In the genomic region with DNA sequence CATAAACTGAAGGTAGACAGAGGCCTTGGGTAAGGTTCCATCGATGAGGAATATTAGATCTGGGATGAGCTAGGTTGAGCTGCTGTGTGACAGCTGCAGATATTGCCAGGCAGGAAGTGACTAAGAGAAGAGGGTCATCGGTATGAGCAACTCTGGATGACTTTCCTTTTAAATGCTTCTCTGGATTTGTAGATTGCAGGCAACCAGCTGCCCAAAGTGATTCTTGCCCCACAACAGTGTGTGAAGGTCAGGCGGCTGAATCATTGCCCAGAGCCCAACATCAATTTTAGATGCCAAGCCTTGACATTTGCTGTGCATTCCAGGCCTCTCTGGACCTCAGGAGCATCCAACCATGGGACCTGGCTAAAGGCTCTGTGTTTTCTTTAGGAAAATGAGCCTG, we compare ENCODE assay signal across 12 cellular contexts.
A peak's percentile ranks its signal among the peaks of the same experiment; 100 is the strongest.
DNase-seq lines count a peak whose midpoint lies in the region; ATAC-seq, FAIRE-seq and TF ChIP-seq lines count a peak whose summit lies in the region.
"Had no signal": no experiment of that assay in that cellular context is flagged by ENCODE, and none has a peak within 500 bp of the region (broad histone marks: within the 10 kb centered on the region; RNA-seq: fewer than 3 reads in every experiment).

No MANE protein-coding gene starts in this region.

- no peak overlapping the region for H3K4me3 ChIP-seq in skeletal muscle tissue (ENCODE audit: low read length in 3 of 3)
- H3K4me3 ChIP-seq in left lung, result no peak overlapping the region

- ATAC-seq in GM21737 (IDR thresholded peaks at IDR 0.05; ENCODE audit: unreplicated experiment) (no peak), left lung (no peak)
- ATAC-seq: left colon had no signal

- H3K27me3 ChIP-seq in skeletal muscle tissue (ENCODE audit: control insufficient read depth in 3 of 3, insufficient read depth in 3 of 3, low read length in 3 of 3), result no peaks in the 10 kb centered on the region
- no peaks in the 10 kb centered on the region for H3K27me3 ChIP-seq in left lung

- H3K27ac ChIP-seq in skeletal muscle tissue (ENCODE audit: low read depth, low read length) (peak overlapping the region; percentile 11), left lung (no peak overlapping the region)
- H3K27ac ChIP-seq: VCaP had no signal

- DNase-seq in H54 (ENCODE audit: insufficient read length, low spot score), result peak; percentile 74
- peak; percentile 13 for DNase-seq in SW480 (ENCODE audit: low spot score)
- peak; percentile 94 for DNase-seq in fibroblast of gingiva (ENCODE audit: low read depth)
- DNase-seq in SKM-1 (lab: John Stamatoyannopoulos, UW; ENCODE audit: unreplicated experiment), result no peak
- DNase-seq in left lung, result no peak
- DNase-seq: aorta; left colon; NCI-H2107; stimulated activated naive CD4-positive, alpha-beta T cell had no signal

- intact Hi-C loops in left lung (cut with DNase I), result no loop called here

- TF ChIP-seq CTCF in left lung (IDR thresholded peaks at IDR 0.05), result no peak

- H3K4me1 ChIP-seq in skeletal muscle tissue (ENCODE audit: control insufficient read depth in 3 of 3, insufficient read depth in 3 of 3, low read length in 3 of 3), result peaks cover 17 to 33% (median 27%) of the 10 kb centered on the region in 3 donors
- no peaks in the 10 kb centered on the region for H3K4me1 ChIP-seq in left lung

- no peak for TF ChIP-seq POLR2A in H54 (IDR thresholded peaks at IDR 0.05; ENCODE audit: low read depth, low read length)

- peak; percentile 84 for FAIRE-seq in H54 (lab: Jason Lieb, UNC)

- H3K9me3 ChIP-seq in skeletal muscle tissue (ENCODE audit: control insufficient read depth in 3 of 3, low read length in 3 of 3) (peaks cover 0 to 4% (median 2%) of the 10 kb centered on the region in 3 donors), left lung (peaks cover 0 to 6% of the 10 kb centered on the region in 2 donors)

- H3K36me3 ChIP-seq in skeletal muscle tissue (ENCODE audit: control insufficient read depth in 3 of 3, insufficient read depth in 3 of 3, low read length in 3 of 3) (no peaks in the 10 kb centered on the region), left lung (no peaks in the 10 kb centered on the region)

- H3K9ac ChIP-seq in skeletal muscle tissue (ENCODE audit: low read depth in 1 of 3, low read length in 3 of 3), result no peak overlapping the region

Comparison
In these comparisons a context has a peak if more than half of its experiments do, and no peak if none do; other contexts are left out.
1. DNase-seq: peak in H54 (single experiment), SW480 (single experiment) and fibroblast of gingiva (single experiment); none in SKM-1 (single experiment) and left lung (0 of 2).